ENCODE assay signal across 10 cellular contexts in the genomic region with DNA sequence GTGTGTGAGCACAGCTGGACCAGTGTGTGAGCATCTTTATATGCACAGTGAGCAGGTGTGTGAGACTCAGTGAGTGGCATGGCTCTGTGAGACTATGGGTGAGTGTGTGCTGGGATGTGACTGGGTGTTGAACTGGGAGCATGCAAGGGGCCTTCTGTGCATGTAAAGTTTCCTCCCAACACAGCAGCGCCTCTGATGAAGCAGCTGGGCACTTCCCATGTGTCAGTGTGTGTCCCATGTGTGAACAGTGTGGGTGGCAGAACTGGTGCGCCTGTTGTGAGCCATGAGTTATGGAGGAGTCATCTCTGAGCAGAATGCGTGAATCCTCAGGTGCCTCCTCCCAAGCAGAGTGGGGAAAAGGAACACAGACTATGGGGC. TPM values are rescaled to one million over a fixed set of nuclear protein-coding genes. Genes with fewer than 3 reads are reported as not detected.
DNase-seq lines count a peak whose midpoint lies in the region; ATAC-seq and TF ChIP-seq lines count a peak whose summit lies in the region.
"Had no signal": no experiment of that assay in that cellular context is flagged by ENCODE, and none has a peak within 500 bp of the region (broad histone marks: within the 10 kb centered on the region; RNA-seq: fewer than 3 reads in every experiment).

No MANE protein-coding gene starts in this region.

- no peak for TF ChIP-seq CTCF in smooth muscle cell (IDR thresholded peaks at IDR 0.05; ENCODE audit: borderline replicate concordance, insufficient read depth, poor library complexity, severe bottlenecking)

- peak; percentile 63 for DNase-seq in activated T-cell treated with anti-CD3 and anti-CD28 coated beads, Interleukin-2, amount 50 U/mL, for 24 hours
- DNase-seq in stimulated activated CD4-positive, alpha-beta T cell treated with anti-CD3 and anti-CD28 coated beads, Interleukin-4, amount 100 ng/mL, for 24 hours, result peak; percentile 73
- no peak for DNase-seq in GDM1 (lab: John Stamatoyannopoulos, UW)
- no peak for DNase-seq in smooth muscle cell (lab: John Stamatoyannopoulos, UW; ENCODE audit: unreplicated experiment)
- DNase-seq in NCI-H345 (lab: John Stamatoyannopoulos, UW), result no peak
- DNase-seq: PC-9; stimulated activated naive B cell treated with anti-CD40 and anti-IgM and Interleukin-4, amounts not matched to agents 10 μg/mL and 1 μg/mL and 100 μg/mL, for 72 hours had no signal

- 97% methylated on average over 3 of the region's 3 CpGs for WGBS in smooth muscle cell (ENCODE audit: low lambda C conversion rate)

- H3K4me1 Mint-ChIP-seq in activated T-cell treated with anti-CD3 and anti-CD28 coated beads, Interleukin-2, amount 50 U/mL, for 24 hours (ENCODE audit: low read depth), result peaks cover 51% of the 10 kb centered on the region

- H3K4me1 ChIP-seq in smooth muscle cell (ENCODE audit: low read depth), result no peaks in the 10 kb centered on the region

- H3K27ac ChIP-seq in smooth muscle cell (ENCODE audit: low read depth), result no peak overlapping the region
- H3K27ac ChIP-seq: PC-9 had no signal

- no peak overlapping the region for H2AFZ ChIP-seq in smooth muscle cell (ENCODE audit: low read depth)
- H2AFZ ChIP-seq: PC-9 had no signal

- H3K9me3 Mint-ChIP-seq in activated T-cell treated with anti-CD3 and anti-CD28 coated beads, Interleukin-2, amount 50 U/mL, for 24 hours, result no peaks in the 10 kb centered on the region
- H3K9me3 Mint-ChIP-seq: stimulated activated naive B cell treated with anti-CD40 and anti-IgM and Interleukin-4, amounts not matched to agents 10 μg/mL and 1 μg/mL and 100 μg/mL, for 72 hours had no signal

- H3K4me2 ChIP-seq in smooth muscle cell, result no peak overlapping the region
- H3K4me2 ChIP-seq: PC-9 had no signal

- no peak overlapping the region for H3K4me3 ChIP-seq in smooth muscle cell
- H3K4me3 ChIP-seq: PC-9 had no signal

- H3K79me2 ChIP-seq in smooth muscle cell (ENCODE audit: low read depth), result no peaks in the 10 kb centered on the region

- no peaks in the 10 kb centered on the region for H3K36me3 ChIP-seq in smooth muscle cell (ENCODE audit: low read depth)

- H3F3A ChIP-seq in smooth muscle cell (ENCODE audit: low read depth), result no peaks in the 10 kb centered on the region

- no peaks in the 10 kb centered on the region for H4K20me1 ChIP-seq in smooth muscle cell (ENCODE audit: low read depth)

- peak overlapping the region; percentile 58 for H3K4me3 Mint-ChIP-seq in activated T-cell treated with anti-CD3 and anti-CD28 coated beads, Interleukin-2, amount 50 U/mL, for 24 hours
- H3K4me3 Mint-ChIP-seq: stimulated activated naive B cell treated with anti-CD40 and anti-IgM and Interleukin-4, amounts not matched to agents 10 μg/mL and 1 μg/mL and 100 μg/mL, for 72 hours had no signal

- H3K27ac Mint-ChIP-seq in activated T-cell treated with anti-CD3 and anti-CD28 coated beads, Interleukin-2, amount 50 U/mL, for 24 hours, result peak overlapping the region; percentile 94
- H3K27ac Mint-ChIP-seq: stimulated activated naive B cell treated with anti-CD40 and anti-IgM and Interleukin-4, amounts not matched to agents 10 μg/mL and 1 μg/mL and 100 μg/mL, for 72 hours had no signal

- no peaks in the 10 kb centered on the region for H3K27me3 Mint-ChIP-seq in activated T-cell treated with anti-CD3 and anti-CD28 coated beads, Interleukin-2, amount 50 U/mL, for 24 hours

- no peak overlapping the region for H3K9ac ChIP-seq in smooth muscle cell (ENCODE audit: low read depth)

- no peaks in the 10 kb centered on the region for H3K9me3 ChIP-seq in smooth muscle cell (replicated peaks; ENCODE audit: low read depth)

- H3K36me3 Mint-ChIP-seq in activated T-cell treated with anti-CD3 and anti-CD28 coated beads, Interleukin-2, amount 50 U/mL, for 24 hours (ENCODE audit: low read depth), result no peaks in the 10 kb centered on the region
- H3K36me3 Mint-ChIP-seq: stimulated activated naive B cell treated with anti-CD40 and anti-IgM and Interleukin-4, amounts not matched to agents 10 μg/mL and 1 μg/mL and 100 μg/mL, for 72 hours had no signal

- ATAC-seq in GM19035 (IDR thresholded peaks at IDR 0.05; ENCODE audit: unreplicated experiment), result peak; percentile 7
- peak; percentile 9 for ATAC-seq in HG02938 (IDR thresholded peaks at IDR 0.05; ENCODE audit: unreplicated experiment)
- ATAC-seq: stimulated activated naive B cell treated with anti-CD40 and anti-IgM and Interleukin-4, amounts not matched to agents 10 μg/mL and 1 μg/mL and 100 μg/mL, for 72 hours had no signal

- no peaks in the 10 kb centered on the region for H3K27me3 ChIP-seq in smooth muscle cell (ENCODE audit: low read depth)

RNA-seq across cellular contexts. Expression of a gene that starts 24.1 kb away (rescaled TPM):
- total RNA-seq in smooth muscle cell, result not detected in 2 replicates
- not detected in 2 replicates for polyA plus RNA-seq in smooth muscle cell
- total RNA-seq: M059J, PC-9 had no signal

RNA-seq across cellular contexts. Expression of a gene that starts 24.5 kb away (rescaled TPM):
- total RNA-seq in smooth muscle cell, result not detected in 2 replicates
- polyA plus RNA-seq in smooth muscle cell, result not detected in 2 replicates
- total RNA-seq: M059J, PC-9 had no signal

RNA-seq across cellular contexts. Expression of a gene that starts 58.0 kb away (rescaled TPM):
- not detected in 2 replicates for total RNA-seq in smooth muscle cell
- polyA plus RNA-seq in smooth muscle cell, result not detected in 2 replicates
- total RNA-seq: M059J, PC-9 had no signal

Comparison
In these comparisons a context has a peak if more than half of its experiments do, and no peak if none do; other contexts are left out.
1. DNase-seq: peak in activated T-cell treated with anti-CD3 and anti-CD28 coated beads, Interleukin-2, amount 50 U/mL, for 24 hours (single experiment) and stimulated activated CD4-positive, alpha-beta T cell treated with anti-CD3 and anti-CD28 coated beads, Interleukin-4, amount 100 ng/mL, for 24 hours (single experiment); none in GDM1 (single experiment), smooth muscle cell (single experiment) and NCI-H345 (single experiment).